ENCODE assay signal across 20 cellular contexts in the genomic region with DNA sequence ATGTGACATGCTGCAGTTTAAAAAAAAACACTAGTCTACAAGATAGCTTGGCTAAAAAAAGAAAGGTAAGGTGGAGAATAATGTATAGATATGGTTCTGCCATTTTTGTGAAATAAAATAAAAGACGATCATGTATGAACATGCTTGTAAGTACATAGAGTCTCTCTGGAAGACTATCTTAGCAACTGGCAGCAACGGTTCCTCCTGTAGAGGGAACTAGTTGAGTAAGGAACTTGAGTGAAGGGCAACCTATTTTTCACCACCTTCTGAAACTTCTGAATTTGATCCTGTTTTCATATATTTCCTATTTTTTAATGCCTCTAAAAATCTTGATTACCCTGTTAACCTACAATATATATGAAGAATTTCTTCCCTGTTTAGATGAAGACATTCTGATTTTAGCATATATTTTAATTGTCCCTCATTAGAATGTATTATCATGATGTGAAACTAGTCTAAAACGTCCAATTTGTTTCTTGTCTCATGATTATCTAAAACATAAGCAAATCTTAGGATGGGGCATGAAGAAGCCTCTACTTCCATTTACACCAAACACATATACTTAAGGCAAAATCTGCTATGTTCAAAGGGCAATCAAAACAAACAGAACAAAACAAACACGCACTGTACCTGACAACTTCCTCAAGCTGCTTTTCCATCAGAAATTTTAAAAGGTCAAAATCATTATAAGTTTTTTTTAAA.
A peak's percentile ranks its signal among the peaks of the same experiment; 100 is the strongest.
DNase-seq lines count a peak whose midpoint lies in the region; ATAC-seq, FAIRE-seq and TF ChIP-seq lines count a peak whose summit lies in the region.
"Had no signal": no experiment of that assay in that cellular context is flagged by ENCODE, and none has a peak within 500 bp of the region (broad histone marks: within the 10 kb centered on the region; RNA-seq: fewer than 3 reads in every experiment).

No MANE protein-coding gene starts in this region.

- TF ChIP-seq EP300 in A549 (IDR thresholded peaks at IDR 0.05) = no peak

- H3K27me3 ChIP-seq in GM23338 (ENCODE audit: insufficient read depth) = no peaks in the 10 kb centered on the region
- H3K27me3 ChIP-seq: BLaER1 treated with 17β-estradiol and CSF1 and Interleukin-3, amounts not matched to agents 10 nM and 100 nM; Peyer's patch had no signal

- TF ChIP-seq POLR2A in A549 (IDR thresholded peaks at IDR 0.05; ENCODE audit: low read length) = no peak

- H3K4me1 Mint-ChIP-seq in GM23338 (peaks cover 18% of the 10 kb centered on the region), WTC11 (peaks cover 43% of the 10 kb centered on the region)
- no peaks in the 10 kb centered on the region for H3K4me1 Mint-ChIP-seq in activated CD4-positive, alpha-beta memory T cell treated with anti-CD3 and anti-CD28 coated beads, Interleukin-2, amount 10 ng/mL, durations not matched to agents 7 days and 5 days

- peaks cover 2% of the 10 kb centered on the region; the same call in 1 of the 2 replicates for H3K9me2 ChIP-seq in GM23338 (ENCODE audit: insufficient read depth)
- H3K9me2 ChIP-seq: SK-N-SH had no signal

- peak in 1 of 2 experiments; percentile 26; a peak in 1 of 5 replicates for TF ChIP-seq RAD21 in A549 (conservative IDR thresholded peaks at IDR 0.05 in 1 of 2, IDR thresholded peaks at IDR 0.05 in 1 of 2)

- no peaks in the 10 kb centered on the region for H4K20me1 ChIP-seq in GM23338 (replicated peaks; ENCODE audit: insufficient read depth)
- H4K20me1 ChIP-seq: BLaER1 treated with 17β-estradiol and CSF1 and Interleukin-3, amounts not matched to agents 10 nM and 100 nM had no signal

- H3F3A ChIP-seq in GM23338 (replicated peaks; ENCODE audit: low read depth) = no peaks in the 10 kb centered on the region

- H3K4me3 ChIP-seq in A549 (no peak overlapping the region), GM23338 (no peak overlapping the region)
- H3K4me3 ChIP-seq: BLaER1 treated with 17β-estradiol and CSF1 and Interleukin-3, amounts not matched to agents 10 nM and 100 nM; Peyer's patch had no signal

- TF ChIP-seq CTCF in A549 (IDR thresholded peaks at IDR 0.05) (no peak; the same call in 2 of the 3 replicates), GM23338 (conservative IDR thresholded peaks at IDR 0.05; ENCODE audit: low read depth in 2 of 2) (no peak), WTC11 (IDR thresholded peaks at IDR 0.05) (no peak)

- no peaks in the 10 kb centered on the region for H3K36me3 ChIP-seq in GM23338 (ENCODE audit: insufficient read depth)
- H3K36me3 ChIP-seq: Peyer's patch had no signal

- peak in 1 of 2 experiments; percentile 57; a peak in 1 of 6 replicates for ATAC-seq in A549
- no peak for ATAC-seq in GM23338
- no peak for ATAC-seq in WTC11
- ATAC-seq in left lobe of liver = peak; percentile 69
- ATAC-seq in GM18873 (IDR thresholded peaks at IDR 0.05; ENCODE audit: low FRiP score, unreplicated experiment) = no peak

- CTCF ChIA-PET in A549 (lab: Yijun Ruan, JAX) (interaction anchor here (1.1 kb wide), 1 partner anchor 11 kb away, joined by 3 read pairs; no protein-coding TSS in a partner anchor), WTC11 (lab: Charles Lee) (no interaction called here)
- CTCF ChIA-PET in activated CD4-positive, alpha-beta memory T cell treated with anti-CD3 and anti-CD28 coated beads, Interleukin-2, amount 10 ng/mL, durations not matched to agents 7 days and 5 days (lab: Charles Lee) = interaction anchor here (1.0 kb wide), 1 partner anchor 123 kb away, joined by 3 read pairs; no protein-coding TSS in a partner anchor

- H3K4me1 ChIP-seq in A549 = peaks cover 46% of the 10 kb centered on the region
- H3K4me1 ChIP-seq in GM23338 (ENCODE audit: insufficient read depth) = peaks cover 25% of the 10 kb centered on the region
- H3K4me1 ChIP-seq: Peyer's patch had no signal

- H3K9me3 ChIP-seq in A549 = no peaks in the 10 kb centered on the region
- H3K9me3 ChIP-seq: Peyer's patch, SK-N-SH had no signal

- peak; percentile 91 for FAIRE-seq in A549 (lab: Jason Lieb, UNC)
- FAIRE-seq: A204.1, GM12892, H1 had no signal

- H3K36me3 Mint-ChIP-seq in GM23338 (ENCODE audit: low read depth) (no peaks in the 10 kb centered on the region), WTC11 (no peaks in the 10 kb centered on the region)
- no peaks in the 10 kb centered on the region for H3K36me3 Mint-ChIP-seq in activated CD4-positive, alpha-beta memory T cell treated with anti-CD3 and anti-CD28 coated beads, Interleukin-2, amount 10 ng/mL, durations not matched to agents 7 days and 5 days (ENCODE audit: low read depth)

- in situ Hi-C loops in KBM-7 (cut with MboI; ENCODE audit: low pct_unique_long_range_greater_than_20kb, low sequenced_read_pairs) = loop anchor here (25.0 kb wide), 1 partner anchor 89 kb away; no protein-coding TSS in a partner anchor

- WGBS in A549 (ENCODE audit: missing lambda C conversion rate) = 35% methylated on average over 4 of the region's 4 CpGs

- no peaks in the 10 kb centered on the region for H3K9me3 Mint-ChIP-seq in GM23338
- no peaks in the 10 kb centered on the region for H3K9me3 Mint-ChIP-seq in WTC11
- H3K9me3 Mint-ChIP-seq in activated CD4-positive, alpha-beta memory T cell treated with anti-CD3 and anti-CD28 coated beads, Interleukin-2, amount 10 ng/mL, durations not matched to agents 7 days and 5 days = no peaks in the 10 kb centered on the region

- DNase-seq in A549 (ENCODE audit: low read depth in 1 of 2, low spot score in 1 of 2) = peak in 1 of 2 experiments; percentile 52
- no peak for DNase-seq in GM23338 (ENCODE audit: low spot score)
- DNase-seq in WTC11 (ENCODE audit: low spot score) = no peak
- no peak for DNase-seq in left lobe of liver (ENCODE audit: low spot score)
- no peak for DNase-seq in activated CD4-positive, alpha-beta memory T cell treated with anti-CD3 and anti-CD28 coated beads, Interleukin-2, amount 10 ng/mL, durations not matched to agents 7 days and 5 days
- no peak for DNase-seq in KBM-7
- DNase-seq: MV-4-11, NCI-H1417, NCI-H1930, NCI-H2171 treated with DMSO at 0.1 percent for 48 hours, NCI-H82, Peyer's patch, Right ventricle myocardium superior, SK-N-SH had no signal

- POLR2A ChIA-PET in A549 (lab: Yijun Ruan, JAX) = no interaction called here
- POLR2A ChIA-PET in WTC11 (lab: Charles Lee) = no interaction called here
- POLR2A ChIA-PET in activated CD4-positive, alpha-beta memory T cell treated with anti-CD3 and anti-CD28 coated beads, Interleukin-2, amount 10 ng/mL, durations not matched to agents 7 days and 5 days (lab: Charles Lee) = no interaction called here

- H3K79me2 ChIP-seq in GM23338 (replicated peaks; ENCODE audit: insufficient read depth) = no peaks in the 10 kb centered on the region

- H3K27me3 Mint-ChIP-seq in GM23338 (ENCODE audit: insufficient read depth, low read depth, poor library complexity) (peaks cover 2% of the 10 kb centered on the region), WTC11 (ENCODE audit: low read depth) (no peaks in the 10 kb centered on the region)
- no peaks in the 10 kb centered on the region for H3K27me3 Mint-ChIP-seq in activated CD4-positive, alpha-beta memory T cell treated with anti-CD3 and anti-CD28 coated beads, Interleukin-2, amount 10 ng/mL, durations not matched to agents 7 days and 5 days

- peak overlapping the region; percentile 50; the same call in 1 of the 2 replicates for H3K27ac Mint-ChIP-seq in GM23338
- H3K27ac Mint-ChIP-seq in WTC11 = peak overlapping the region; percentile 33
- no peak overlapping the region for H3K27ac Mint-ChIP-seq in activated CD4-positive, alpha-beta memory T cell treated with anti-CD3 and anti-CD28 coated beads, Interleukin-2, amount 10 ng/mL, durations not matched to agents 7 days and 5 days

- H3K4me2 ChIP-seq in A549 (peak overlapping the region; percentile 47), GM23338 (no peak overlapping the region)
- H3K4me2 ChIP-seq: BLaER1 treated with 17β-estradiol and CSF1 and Interleukin-3, amounts not matched to agents 10 nM and 100 nM; KMS-11; SK-N-SH had no signal

- H3K27ac ChIP-seq in A549 (no peak overlapping the region), GM23338 (ENCODE audit: low read depth) (no peak overlapping the region)
- H3K27ac ChIP-seq: BLaER1 treated with 17β-estradiol and CSF1 and Interleukin-3, amounts not matched to agents 10 nM and 100 nM; KMS-11; Peyer's patch had no signal

- H3K4me3 Mint-ChIP-seq in GM23338 (no peak overlapping the region), WTC11 (no peak overlapping the region)
- no peak overlapping the region for H3K4me3 Mint-ChIP-seq in activated CD4-positive, alpha-beta memory T cell treated with anti-CD3 and anti-CD28 coated beads, Interleukin-2, amount 10 ng/mL, durations not matched to agents 7 days and 5 days

- no peak overlapping the region for H2AFZ ChIP-seq in GM23338

TF ChIP-seq in A549, 52 proteins besides CTCF, POLR2A, EP300 and RAD21 (continues in another document):
- TF ChIP-seq, protein P1, sequence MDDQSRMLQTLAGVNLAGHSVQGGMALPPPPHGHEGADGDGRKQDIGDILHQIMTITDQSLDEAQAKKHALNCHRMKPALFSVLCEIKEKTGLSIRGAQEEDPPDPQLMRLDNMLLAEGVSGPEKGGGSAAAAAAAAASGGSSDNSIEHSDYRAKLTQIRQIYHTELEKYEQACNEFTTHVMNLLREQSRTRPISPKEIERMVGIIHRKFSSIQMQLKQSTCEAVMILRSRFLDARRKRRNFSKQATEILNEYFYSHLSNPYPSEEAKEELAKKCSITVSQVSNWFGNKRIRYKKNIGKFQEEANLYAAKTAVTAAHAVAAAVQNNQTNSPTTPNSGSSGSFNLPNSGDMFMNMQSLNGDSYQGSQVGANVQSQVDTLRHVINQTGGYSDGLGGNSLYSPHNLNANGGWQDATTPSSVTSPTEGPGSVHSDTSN (IDR thresholded peaks at IDR 0.05) = no peak

TF ChIP-seq in GM23338, 12 proteins besides CTCF, POLR2A, EP300 and RAD21 (continues in another document):
- TF ChIP-seq JUNB (IDR thresholded peaks at IDR 0.05; ENCODE audit: unreplicated experiment) = no peak
